ENCODE assay signal across 34 cellular contexts in genomic region chr2:63673865-63674533, GRCh38.
"Had no signal": no experiment of that assay in that cellular context is flagged by ENCODE, and none has a peak within 500 bp of the region (broad histone marks: within the 10 kb centered on the region; RNA-seq: fewer than 3 reads in every experiment).

No MANE protein-coding gene starts in this region.

- DNase-seq: dermis blood vessel endothelial cell; effector memory CD8-positive, alpha-beta T cell; erythroblast; esophagus squamous epithelium; hypothalamus; immature natural killer cell; islet precursor cell; kidney glomerular epithelial cell; left colon; mesenchymal stem cell; mucosa of descending colon; naive B cell; stimulated activated CD4-positive, alpha-beta T cell treated with anti-CD3 and anti-CD28 coated beads, Interleukin-12 subunit alpha, Interleukin-12 subunit beta, amount 100 ng/mL, for 4 hours; stimulated activated CD4-positive, alpha-beta T cell treated with anti-CD3 and anti-CD28 coated beads, Interleukin-1b, Interleukin-23, amount 100 ng/mL, for 48 hours; stimulated activated CD4-positive, alpha-beta T cell treated with anti-CD3 and anti-CD28 coated beads, Interleukin-4, amount 100 ng/mL, for 24 hours; stimulated activated naive CD4-positive, alpha-beta T cell treated with Interleukin-2 at 50 U/mL for 16 hours; stomach; substantia nigra; testis; tibial artery; upper lobe of left lung had no signal

- H3K27ac Mint-ChIP-seq: effector memory CD8-positive, alpha-beta T cell; immature natural killer cell; mesothelial cell of epicardium; naive B cell; natural killer cell treated with Interleukin-12 subunit alpha and Interleukin-12 subunit beta and Interleukin-15 and Interleukin-18, amount 100 ng/mL, for 72 hours; progenitor cell of endocrine pancreas; stimulated activated effector memory CD8-positive, alpha-beta T cell treated with anti-CD3 and anti-CD28 coated beads, Interleukin-12 subunit alpha, Interleukin-12 subunit beta, amount 100 ng/mL, for 72 hours had no signal

- H3K9me3 ChIP-seq: esophagus squamous epithelium, mucosa of descending colon, neutrophil, stomach, testis, tibial artery, upper lobe of left lung had no signal

- H3K4me3 Mint-ChIP-seq: effector memory CD8-positive, alpha-beta T cell; immature natural killer cell; mesothelial cell of epicardium; naive B cell; natural killer cell treated with Interleukin-12 subunit alpha and Interleukin-12 subunit beta and Interleukin-15 and Interleukin-18, amount 100 ng/mL, for 72 hours; neural crest cell; stimulated activated effector memory CD8-positive, alpha-beta T cell treated with anti-CD3 and anti-CD28 coated beads, Interleukin-12 subunit alpha, Interleukin-12 subunit beta, amount 100 ng/mL, for 72 hours had no signal

- H3K4me3 ChIP-seq: coronary artery, esophagus squamous epithelium, mucosa of descending colon, smooth muscle cell, stomach, testis, tibial artery, upper lobe of left lung had no signal

- FAIRE-seq: endometrium, frontal cortex, urothelium cell line had no signal

- H3K4me1 Mint-ChIP-seq: immature natural killer cell; mesothelial cell of epicardium; naive B cell; stimulated activated effector memory CD8-positive, alpha-beta T cell treated with anti-CD3 and anti-CD28 coated beads, Interleukin-12 subunit alpha, Interleukin-12 subunit beta, amount 100 ng/mL, for 72 hours had no signal

- ATAC-seq: effector memory CD8-positive, alpha-beta T cell; left colon; mucosa of descending colon; natural killer cell treated with Interleukin-12 subunit alpha and Interleukin-12 subunit beta and Interleukin-15 and Interleukin-18, amount 100 ng/mL, for 72 hours; sciatic nerve had no signal

- H3K27ac ChIP-seq: coronary artery, esophagus squamous epithelium, neutrophil, parathyroid adenoma, stomach, testis, tibial artery, upper lobe of left lung had no signal

- H3K36me3 ChIP-seq: esophagus squamous epithelium, neutrophil, stomach, tibial artery, upper lobe of left lung had no signal

- H3K9me3 Mint-ChIP-seq: effector memory CD8-positive, alpha-beta T cell; immature natural killer cell; natural killer cell treated with Interleukin-12 subunit alpha and Interleukin-12 subunit beta and Interleukin-15 and Interleukin-18, amount 100 ng/mL, for 72 hours; neural crest cell; stimulated activated effector memory CD8-positive, alpha-beta T cell treated with anti-CD3 and anti-CD28 coated beads, Interleukin-12 subunit alpha, Interleukin-12 subunit beta, amount 100 ng/mL, for 72 hours had no signal

- H3K36me3 Mint-ChIP-seq: immature natural killer cell; mesothelial cell of epicardium; naive B cell; natural killer cell treated with Interleukin-12 subunit alpha and Interleukin-12 subunit beta and Interleukin-15 and Interleukin-18, amount 100 ng/mL, for 72 hours; stimulated activated effector memory CD8-positive, alpha-beta T cell treated with anti-CD3 and anti-CD28 coated beads, Interleukin-12 subunit alpha, Interleukin-12 subunit beta, amount 100 ng/mL, for 72 hours had no signal

- H3K27me3 Mint-ChIP-seq: progenitor cell of endocrine pancreas had no signal

- H3K4me1 ChIP-seq: parathyroid adenoma, testis, tibial artery, upper lobe of left lung had no signal

- H3K27me3 ChIP-seq: esophagus squamous epithelium, neutrophil, stomach, testis, tibial artery, upper lobe of left lung had no signal
